Comparison of ENCODE assay signal across 23 cellular contexts in genomic region chr5:36334315-36334714, GRCh38. TPM values are rescaled to one million over a fixed set of nuclear protein-coding genes. Genes with fewer than 3 reads are reported as not detected.
A peak's percentile ranks its signal among the peaks of the same experiment; 100 is the strongest.
DNase-seq lines count a peak whose midpoint lies in the region; ATAC-seq and TF ChIP-seq lines count a peak whose summit lies in the region.
"Had no signal": no experiment of that assay in that cellular context is flagged by ENCODE, and none has a peak within 500 bp of the region (broad histone marks: within the 10 kb centered on the region; RNA-seq: fewer than 3 reads in every experiment).

No MANE protein-coding gene starts in this region.

- peak overlapping the region in 3 of 4 donors; percentile 31 to 43 (median 31) for H3K27ac ChIP-seq in sigmoid colon
- H3K27ac ChIP-seq: BLaER1 had no signal

- 60 to 70% methylated on average over 5 of the region's 5 CpGs for WGBS in sigmoid colon, 2 donors

- POLR2A ChIA-PET in BJ (lab: Charles Lee), result no interaction called here

- no peaks in the 10 kb centered on the region for H3K9me3 ChIP-seq in sigmoid colon

- CTCF ChIA-PET in BJ (lab: Yijun Ruan, JAX), result interaction anchor here (1.0 to 1.9 kb wide), 3 partner anchors 11 to 66 kb away, joined by 3 to 4 read pairs (median 3); no protein-coding TSS in a partner anchor

- ATAC-seq in GM19328 (IDR thresholded peaks at IDR 0.05; ENCODE audit: unreplicated experiment), result no peak
- ATAC-seq: CD8-positive, alpha-beta T cell; HepG2 had no signal

- TF ChIP-seq EP300 in sigmoid colon (IDR thresholded peaks at IDR 0.05), result no peak

- no peak overlapping the region for H3K4me3 ChIP-seq in BJ (ENCODE audit: low read depth, low read length)
- no peak overlapping the region for H3K4me3 ChIP-seq in fibroblast of villous mesenchyme (ENCODE audit: low read depth, low read length)
- no peak overlapping the region for H3K4me3 ChIP-seq in sigmoid colon
- H3K4me3 ChIP-seq: BLaER1 had no signal

- no peak for TF ChIP-seq CTCF in BJ (IDR thresholded peaks at IDR 0.05; ENCODE audit: insufficient read depth, low read depth, low read length)
- TF ChIP-seq CTCF in fibroblast of villous mesenchyme (IDR thresholded peaks at IDR 0.05; ENCODE audit: insufficient read depth, low read depth, low read length), result no peak
- TF ChIP-seq CTCF in sigmoid colon (IDR thresholded peaks at IDR 0.05), result no peak

- H3K36me3 ChIP-seq in BJ (ENCODE audit: control insufficient read depth, insufficient read depth, low read length) (no peaks in the 10 kb centered on the region), sigmoid colon (no peaks in the 10 kb centered on the region)
- H3K36me3 ChIP-seq: BLaER1 had no signal

- TF ChIP-seq POLR2A in sigmoid colon (IDR thresholded peaks at IDR 0.05), result no peak

- intact Hi-C loops in sigmoid colon (cut with DNase I), result no loop called here

- H3K4me1 ChIP-seq in sigmoid colon, result peaks cover 0 to 50% (median 42%) of the 10 kb centered on the region in 4 donors
- H3K4me1 ChIP-seq: BLaER1 had no signal

- H3K27me3 ChIP-seq in BJ (ENCODE audit: control insufficient read depth, insufficient read depth, low read length) (peaks cover 4% of the 10 kb centered on the region; the same call in 1 of the 2 replicates), sigmoid colon (no peaks in the 10 kb centered on the region)
- H3K27me3 ChIP-seq: BLaER1 had no signal

- DNase-seq in BJ (ENCODE audit: low read depth) (peak; percentile 35), GM04504 (ENCODE audit: low read depth) (peak; percentile 49), fibroblast of villous mesenchyme (ENCODE audit: low read depth) (peak; percentile 42), sigmoid colon (no peak), CD1c-positive myeloid dendritic cell (ENCODE audit: extremely low spot score) (no peak), SIG-M5 treated with dmso at 0.1 percent for 504 hours (lab: John Stamatoyannopoulos, UW; ENCODE audit: unreplicated experiment) (no peak), DMS79 treated with DMSO at 0.1 percent for 48 hours (lab: John Stamatoyannopoulos, UW) (no peak)
- DNase-seq: AML-193; CD8-positive, alpha-beta T cell; COR-L47; DMS 273 treated with DMSO at 0.1 percent for 48 hours; GF-D8; H9; Karpas-422; KBM-7 had no signal

RNA-seq across cellular contexts. Expression of gene RANBP3L, which starts 32.6 kb away (rescaled TPM):
- polyA plus RNA-seq in BJ (2011; rRNA removed), result not detected in 2 replicates
- polyA minus RNA-seq in BJ (2011; rRNA and poly(A)+ RNA removed), result not detected in 2 replicates
- 0.32 and 1.3 TPM in 2 replicates for total RNA-seq in fibroblast of villous mesenchyme
- total RNA-seq in sigmoid colon, result 10 to 100 TPM in 1 of 4 donors, 1 to 10 TPM in 3; 3.5 to 16.9 (median 3.7) TPM
- under 1 TPM in 1 of 3 donors, not detected in 2; 0.28 TPM for polyA plus RNA-seq in sigmoid colon
- total RNA-seq: A172; CD8-positive, alpha-beta T cell; Daoy; H1; H9 had no signal
- polyA plus RNA-seq: CD14-positive monocyte, H1, HepG2, IgD-negative memory B cell had no signal

Comparison
In these comparisons a context has a peak if more than half of its experiments do, and no peak if none do; other contexts are left out.
1. DNase-seq: peak in BJ (single experiment), GM04504 (single experiment) and fibroblast of villous mesenchyme (single experiment); none in sigmoid colon (single experiment), CD1c-positive myeloid dendritic cell (single experiment), SIG-M5 treated with dmso at 0.1 percent for 504 hours (single experiment) and DMS79 treated with DMSO at 0.1 percent for 48 hours (single experiment).